In the genomic region with DNA sequence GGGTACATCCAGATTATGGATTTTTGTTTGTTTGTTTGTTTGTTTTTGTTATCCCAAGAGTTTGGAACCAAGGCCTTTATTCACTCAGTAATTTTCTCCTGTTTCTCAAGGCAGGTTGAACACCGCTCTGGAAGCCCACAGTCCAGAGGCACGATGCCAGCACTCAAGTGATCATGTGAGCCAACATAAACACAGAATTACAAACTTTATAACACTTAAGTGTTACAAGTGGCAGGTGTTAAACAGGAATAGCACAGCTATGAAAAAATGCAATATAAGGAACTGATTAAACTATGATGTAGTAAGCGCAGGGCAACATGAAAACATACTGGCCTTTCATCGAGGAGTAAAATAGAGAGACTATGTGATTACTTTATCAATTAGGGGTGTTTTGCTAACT, we compare ENCODE assay signal across 30 cellular contexts.
DNase-seq lines count a peak whose midpoint lies in the region; ATAC-seq and TF ChIP-seq lines count a peak whose summit lies in the region.
"Had no signal": no experiment of that assay in that cellular context is flagged by ENCODE, and none has a peak within 500 bp of the region (broad histone marks: within the 10 kb centered on the region; RNA-seq: fewer than 3 reads in every experiment).

No MANE protein-coding gene starts in this region.

- H3K27me3 ChIP-seq in mammary epithelial cell (ENCODE audit: insufficient read depth, low read length): no peaks in the 10 kb centered on the region
- H3K27me3 ChIP-seq in upper lobe of right lung: no peaks in the 10 kb centered on the region
- H3K27me3 ChIP-seq: cardiac muscle cell, esophagus muscularis mucosa, foreskin keratinocyte, heart right ventricle had no signal

- no peaks in the 10 kb centered on the region for H3K27me3 Mint-ChIP-seq in MCF 10A (ENCODE audit: insufficient read depth, unreplicated experiment)
- H3K27me3 Mint-ChIP-seq: activated naive CD8-positive, alpha-beta T cell; stimulated activated naive CD8-positive, alpha-beta T cell treated with anti-CD3 and anti-CD28 coated beads, Interleukin-15, Interleukin-2, amounts not matched to agents 100 ng/mL and 50 ng/mL, for 24 hours had no signal

- H3K9me3 Mint-ChIP-seq in MCF 10A (ENCODE audit: unreplicated experiment): no peaks in the 10 kb centered on the region
- H3K9me3 Mint-ChIP-seq: endodermal cell, GM23338 had no signal

- BruUV-seq in MCF 10A (replicated peaks; lab: Mats Ljungman, UMichigan) (no TSS peak), mammary epithelial cell (replicated peaks; lab: Mats Ljungman, UMichigan) (no TSS peak)

- H3K4me1 Mint-ChIP-seq in MCF 10A (ENCODE audit: insufficient read depth, unreplicated experiment): peaks cover 5% of the 10 kb centered on the region
- H3K4me1 Mint-ChIP-seq: endodermal cell, GM23338 had no signal

- no peak overlapping the region for H3K9ac ChIP-seq in mammary epithelial cell (ENCODE audit: insufficient read depth, low read length)

- peak; percentile 20 for DNase-seq in MCF 10A (ENCODE audit: unreplicated experiment)
- no peak for DNase-seq in mammary epithelial cell
- DNase-seq in NCI-H510A (lab: John Stamatoyannopoulos, UW): peak; percentile 70
- peak; percentile 24 to 29 for DNase-seq in left colon
- DNase-seq in upper lobe of right lung: peak; percentile 85
- no peak for DNase-seq in NCI-H1694 treated with DMSO at 0.1 percent for 48 hours (lab: John Stamatoyannopoulos, UW)
- DNase-seq in superior temporal gyrus (ENCODE audit: extremely low spot score): no peak
- DNase-seq in NCI-H1048 (lab: John Stamatoyannopoulos, UW): no peak
- DNase-seq: activated CD4-positive, alpha-beta T cell treated with anti-CD3 and anti-CD28 coated beads for 4 hours; activated effector memory CD4-positive, alpha-beta T cell treated with Interleukin-2 at 50 U/mL for 16 hours; anterior cingulate cortex; endodermal cell; foreskin keratinocyte; heart right ventricle; Karpas-422; mesenchymal stem cell; MV-4-11; NCI-H2081 treated with DMSO at 0.1 percent for 48 hours; NCI-H69 had no signal

- no peaks in the 10 kb centered on the region for H3K9me3 ChIP-seq in mammary epithelial cell (replicated peaks; ENCODE audit: insufficient read depth, low read length)
- no peaks in the 10 kb centered on the region for H3K9me3 ChIP-seq in upper lobe of right lung
- H3K9me3 ChIP-seq: esophagus muscularis mucosa, heart right ventricle, prostate gland had no signal

- no peaks in the 10 kb centered on the region for H3K79me2 ChIP-seq in mammary epithelial cell (ENCODE audit: insufficient read depth, low read length)

- ATAC-seq in left colon (peak; percentile 42), upper lobe of right lung (peak; percentile 81)
- ATAC-seq: foreskin keratinocyte, GM23338, heart right ventricle had no signal

- TF ChIP-seq CTCF in MCF 10A (IDR thresholded peaks at IDR 0.05; ENCODE audit: unreplicated experiment) (no peak), mammary epithelial cell (conservative IDR thresholded peaks at IDR 0.05 in 1 of 2, IDR thresholded peaks at IDR 0.05 in 1 of 2; ENCODE audit: extremely low read depth in 1 of 2, insufficient read depth in 1 of 2, low read depth in 1 of 2, low read length in 2 of 2) (no peak), upper lobe of right lung (IDR thresholded peaks at IDR 0.05) (no peak)

- H3K4me3 Mint-ChIP-seq in MCF 10A (ENCODE audit: unreplicated experiment): peak overlapping the region; percentile 8
- H3K4me3 Mint-ChIP-seq: activated naive CD8-positive, alpha-beta T cell; endodermal cell; GM23338; stimulated activated naive CD8-positive, alpha-beta T cell treated with anti-CD3 and anti-CD28 coated beads, Interleukin-15, Interleukin-2, amounts not matched to agents 100 ng/mL and 50 ng/mL, for 24 hours; T-helper 1 cell treated with Interleukin-12 subunit alpha and Interleukin-12 subunit beta and Interleukin-4 antibody, amounts not matched to agents 30 μg/mL and 1 μg/mL, for 36 hours had no signal

- H3K4me3 ChIP-seq in mammary epithelial cell (replicated peaks in 1 of 3; ENCODE audit: insufficient read depth in 1 of 3, low read depth in 2 of 3, low read length in 3 of 3): no peak overlapping the region
- no peak overlapping the region for H3K4me3 ChIP-seq in upper lobe of right lung
- H3K4me3 ChIP-seq: cardiac muscle cell, coronary artery, esophagus muscularis mucosa, GM23338, heart right ventricle, prostate gland had no signal

- intact Hi-C loops in MCF 10A (cut with micrococcal nuclease) (no loop called here), mammary epithelial cell (cut with micrococcal nuclease) (no loop called here), left colon (cut with DNase I, micrococcal nuclease) (no loop called here), upper lobe of right lung (cut with DNase I) (no loop called here)

- CTCF ChIA-PET in MCF 10A (lab: Yijun Ruan, JAX): no interaction called here
- CTCF ChIA-PET in mammary epithelial cell (lab: Charles Lee; ENCODE audit: low non-redundant PET): no interaction called here

- dilution Hi-C loops in mammary epithelial cell (cut with HindIII; ENCODE audit: low sequenced_read_pairs): no loop called here

- no peaks in the 10 kb centered on the region for H3K36me3 Mint-ChIP-seq in MCF 10A (ENCODE audit: insufficient read depth, unreplicated experiment)
- H3K36me3 Mint-ChIP-seq: activated naive CD8-positive, alpha-beta T cell had no signal

- H3K4me1 ChIP-seq in mammary epithelial cell (ENCODE audit: insufficient read depth, low read length): no peaks in the 10 kb centered on the region
- no peaks in the 10 kb centered on the region for H3K4me1 ChIP-seq in upper lobe of right lung
- H3K4me1 ChIP-seq: esophagus muscularis mucosa, foreskin keratinocyte, heart right ventricle, prostate gland had no signal

- H3K36me3 ChIP-seq in mammary epithelial cell (ENCODE audit: insufficient read depth, low read length) (no peaks in the 10 kb centered on the region), upper lobe of right lung (no peaks in the 10 kb centered on the region)
- H3K36me3 ChIP-seq: cardiac muscle cell, esophagus muscularis mucosa, heart right ventricle, prostate gland had no signal

- no peaks in the 10 kb centered on the region for H4K20me1 ChIP-seq in mammary epithelial cell (ENCODE audit: insufficient read depth, low read length)

- in situ Hi-C loops in mammary epithelial cell (cut with MboI; ENCODE audit: low sequenced_read_pairs in 2 of 2): no loop called here

- no peak overlapping the region for H3K4me2 ChIP-seq in mammary epithelial cell (ENCODE audit: insufficient read depth, low read depth, low read length)
- H3K4me2 ChIP-seq: GM23338 had no signal

- POLR2A ChIA-PET in MCF 10A (lab: Yijun Ruan, JAX): no interaction called here

- H3K27ac Mint-ChIP-seq in MCF 10A (ENCODE audit: low read depth, unreplicated experiment): no peak overlapping the region
- H3K27ac Mint-ChIP-seq: activated naive CD8-positive, alpha-beta T cell; endodermal cell; GM23338; stimulated activated naive CD8-positive, alpha-beta T cell treated with anti-CD3 and anti-CD28 coated beads, Interleukin-15, Interleukin-2, amounts not matched to agents 100 ng/mL and 50 ng/mL, for 24 hours; T-helper 1 cell treated with Interleukin-12 subunit alpha and Interleukin-12 subunit beta and Interleukin-4 antibody, amounts not matched to agents 30 μg/mL and 1 μg/mL, for 36 hours had no signal

- WGBS in mammary epithelial cell (ENCODE audit: low coverage, missing lambda C conversion rate): 65% methylated on average over 4 of the region's 4 CpGs

- no peak overlapping the region for H3K27ac ChIP-seq in mammary epithelial cell (ENCODE audit: insufficient read depth, low read depth, low read length)
- H3K27ac ChIP-seq in upper lobe of right lung: no peak overlapping the region
- H3K27ac ChIP-seq: 22Rv1, C4-2B, cardiac muscle cell, coronary artery, esophagus muscularis mucosa, foreskin keratinocyte, heart right ventricle, prostate gland, VCaP had no signal

- H2AFZ ChIP-seq in mammary epithelial cell (ENCODE audit: low read depth, low read length): no peak overlapping the region
- H2AFZ ChIP-seq: GM23338 had no signal

Comparison
In these comparisons a context has a peak if more than half of its experiments do, and no peak if none do; other contexts are left out.
1. DNase-seq: peak in MCF 10A (single experiment), NCI-H510A (single experiment), left colon (2 of 2) and upper lobe of right lung (single experiment); none in mammary epithelial cell (single experiment), NCI-H1694 treated with DMSO at 0.1 percent for 48 hours (single experiment), superior temporal gyrus (single experiment) and NCI-H1048 (single experiment).